ENCODE assay signal across 8 cellular contexts in the genomic region with DNA sequence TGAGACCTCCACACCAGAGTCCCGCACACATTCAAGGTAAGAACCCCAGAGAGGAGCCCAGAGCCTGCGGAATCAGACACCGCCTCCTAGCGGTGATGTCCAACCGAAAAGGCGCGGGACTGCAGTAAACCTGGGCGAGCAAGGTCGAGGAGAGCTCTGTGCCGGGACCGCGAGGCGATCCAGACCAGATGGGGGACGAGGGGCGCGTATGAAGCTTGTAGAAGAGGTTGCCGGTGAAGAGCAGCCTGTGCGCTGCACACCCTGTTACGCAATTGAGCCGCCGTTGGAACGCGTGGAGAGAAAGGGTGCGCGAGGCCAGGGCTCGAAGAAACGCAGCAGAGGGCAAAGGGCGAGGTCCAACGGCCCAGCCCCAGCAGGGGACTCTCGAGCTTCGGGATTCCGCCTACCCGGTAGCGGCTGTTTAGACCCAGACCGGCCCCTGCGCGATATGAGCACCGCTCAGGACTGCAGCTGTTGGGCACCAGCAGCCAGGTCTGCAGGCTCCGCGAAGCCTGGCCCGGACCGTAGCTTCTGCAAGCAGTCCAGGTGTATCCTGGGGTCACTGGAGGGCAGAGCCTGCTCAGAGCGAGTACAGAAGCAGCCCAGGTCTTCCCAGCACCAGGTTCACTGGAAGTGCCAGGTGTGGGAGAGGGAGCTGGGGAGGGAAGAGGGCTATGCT.
A peak's percentile ranks its signal among the peaks of the same experiment; 100 is the strongest.
DNase-seq lines count a peak whose midpoint lies in the region; ATAC-seq and TF ChIP-seq lines count a peak whose summit lies in the region.

No MANE protein-coding gene starts in this region.

- H2BK5ac ChIP-seq in mesendoderm (ENCODE audit: low read length), result no peak overlapping the region

- no peak for ATAC-seq in HG03378 (IDR thresholded peaks at IDR 0.05; ENCODE audit: unreplicated experiment)
- ATAC-seq in GM19397 (IDR thresholded peaks at IDR 0.05; ENCODE audit: unreplicated experiment), result no peak

- H3K4me3 ChIP-seq in HUES64 (ENCODE audit: low read length), result peak overlapping the region; percentile 44
- H3K4me3 ChIP-seq in choroid plexus epithelial cell (ENCODE audit: low read depth, low read length), result no peak overlapping the region
- no peak overlapping the region for H3K4me3 ChIP-seq in mesendoderm (ENCODE audit: low read length)

- no peaks in the 10 kb centered on the region for H3K9me3 ChIP-seq in HUES64 (ENCODE audit: insufficient read depth, low read depth, low read length)

- H3K4me2 ChIP-seq in mesendoderm (ENCODE audit: low read length), result peak overlapping the region; percentile 28

- H2AK5ac ChIP-seq in mesendoderm (ENCODE audit: low read length), result no peak overlapping the region

- no peak overlapping the region for H3K18ac ChIP-seq in mesendoderm (ENCODE audit: low read length)

- peak; percentile 68 for TF ChIP-seq CTCF in 22Rv1 (IDR thresholded peaks at IDR 0.05)
- TF ChIP-seq CTCF in choroid plexus epithelial cell (conservative IDR thresholded peaks at IDR 0.05; ENCODE audit: low read depth, low read length), result peak; percentile 57

- 80% methylated on average over 43 of the region's 43 CpGs for WGBS in HUES64
- no CpG with 5 or more reads among the region's 43 CpGs for WGBS in mesendoderm (ENCODE audit: extremely low coverage, insufficient coverage, low lambda C conversion rate)

- no peak overlapping the region for H4K5ac ChIP-seq in mesendoderm (ENCODE audit: low read length)

- H3K23ac ChIP-seq in mesendoderm (ENCODE audit: low read length), result no peak overlapping the region

- H3K79me1 ChIP-seq in mesendoderm (ENCODE audit: low read length), result no peaks in the 10 kb centered on the region

- no peak overlapping the region for H3K27ac ChIP-seq in 22Rv1
- H3K27ac ChIP-seq in HUES64 (ENCODE audit: low read depth, low read length), result no peak overlapping the region
- no peak overlapping the region for H3K27ac ChIP-seq in mesendoderm (ENCODE audit: low read depth, low read length)

- peak overlapping the region; percentile 56 for H3K56ac ChIP-seq in mesendoderm (ENCODE audit: low read length)

- H4K8ac ChIP-seq in mesendoderm (ENCODE audit: low read depth, low read length), result no peak overlapping the region

- H3K27me3 ChIP-seq in HUES64 (ENCODE audit: insufficient read depth, low read length) (peaks cover 17% of the 10 kb centered on the region), mesendoderm (ENCODE audit: insufficient read depth, low read length, poor library complexity) (no peaks in the 10 kb centered on the region)

- DNase-seq in choroid plexus epithelial cell (ENCODE audit: low read depth), result peak; percentile 28
- peak; percentile 79 for DNase-seq in mesendoderm
- no peak for DNase-seq in OCI-M2 (lab: John Stamatoyannopoulos, UW; ENCODE audit: unreplicated experiment)
- no peak for DNase-seq in germinal center (ENCODE audit: low spot score)

- no peaks in the 10 kb centered on the region for H3K4me1 ChIP-seq in HUES64 (ENCODE audit: insufficient read depth, low read length)
- H3K4me1 ChIP-seq in mesendoderm (ENCODE audit: control insufficient read depth, low read depth, low read length), result no peaks in the 10 kb centered on the region

- no peak overlapping the region for H2BK120ac ChIP-seq in mesendoderm (ENCODE audit: low read depth, low read length)

- H3K9ac ChIP-seq in HUES64 (ENCODE audit: low read depth, low read length), result peak overlapping the region; percentile 22; the same call in 1 of the 2 replicates
- H3K9ac ChIP-seq in mesendoderm (ENCODE audit: low read length), result peak overlapping the region; percentile 48

- no peaks in the 10 kb centered on the region for H3K79me2 ChIP-seq in mesendoderm (ENCODE audit: control insufficient read depth, insufficient read depth, low read length)

- H2BK15ac ChIP-seq in mesendoderm (replicated peaks; ENCODE audit: low read depth), result no peak overlapping the region

- H3K36me3 ChIP-seq in HUES64 (ENCODE audit: insufficient read depth, low read length) (no peaks in the 10 kb centered on the region), mesendoderm (ENCODE audit: control insufficient read depth, insufficient read depth, low read length) (no peaks in the 10 kb centered on the region)

- H3K4ac ChIP-seq in mesendoderm (ENCODE audit: low read depth, low read length), result no peak overlapping the region

Comparison
In these comparisons a context has a peak if more than half of its experiments do, and no peak if none do; other contexts are left out.
1. DNase-seq: peak in choroid plexus epithelial cell (single experiment) and mesendoderm (single experiment); none in OCI-M2 (single experiment) and germinal center (single experiment).